ENCODE assay signal across 27 cellular contexts in the genomic region with DNA sequence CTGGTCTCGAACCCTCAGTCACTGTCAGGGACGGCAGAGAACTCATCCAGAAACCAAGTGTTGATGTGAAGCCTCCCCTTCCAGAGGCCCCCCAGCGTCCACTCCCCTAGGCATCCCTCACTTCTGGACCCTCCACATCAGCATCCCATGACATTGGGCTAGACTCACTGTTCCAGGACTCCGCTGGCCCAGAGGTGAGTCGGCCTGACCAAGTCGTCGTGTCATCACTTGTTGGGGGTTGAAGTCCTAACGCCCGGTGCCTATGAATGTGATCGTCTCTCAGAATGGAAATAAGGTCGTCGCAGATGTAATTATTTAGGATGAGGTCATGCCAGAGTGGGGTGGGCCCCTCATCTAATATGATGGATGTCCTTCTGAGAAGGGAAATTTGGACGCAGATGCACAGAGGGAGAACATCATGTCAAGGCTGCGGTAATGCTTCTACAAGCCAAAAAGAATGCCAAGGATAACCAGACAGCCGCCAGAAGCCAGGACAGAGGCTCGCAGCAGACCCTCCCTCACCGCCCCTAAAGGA.
"Had no signal": no experiment of that assay in that cellular context is flagged by ENCODE, and none has a peak within 500 bp of the region (broad histone marks: within the 10 kb centered on the region; RNA-seq: fewer than 3 reads in every experiment).

No MANE protein-coding gene starts in this region.

- H3K4me3 ChIP-seq: coronary artery, pancreas, right atrium auricular region, stomach, testis, transverse colon had no signal

- H3K4me1 Mint-ChIP-seq: activated CD4-positive, alpha-beta T cell treated with anti-CD3 and anti-CD28 coated beads, Interleukin-2, amount 10 ng/mL, durations not matched to agents 24 days and 14 days; naive B cell; stimulated activated naive B cell treated with anti-CD40 and anti-IgM and Interleukin-4, amounts not matched to agents 10 μg/mL and 1 μg/mL and 100 μg/mL, for 72 hours had no signal

- ATAC-seq: activated CD8-positive, alpha-beta T cell treated with anti-CD3 and anti-CD28 coated beads for 36 hours; activated naive CD4-positive, alpha-beta T cell treated with anti-CD3 and anti-CD28 coated beads, Interleukin-2, amount 50 U/mL, for 72 hours; activated T-cell treated with anti-CD3 and anti-CD28 coated beads, Interleukin-2, amount 50 U/mL, for 72 hours; effector memory CD8-positive, alpha-beta T cell; left cardiac atrium; left ventricle myocardium superior; pancreas; stimulated activated naive B cell treated with anti-CD40 and anti-IgM and Interleukin-4, amounts not matched to agents 10 μg/mL and 1 μg/mL and 100 μg/mL, for 72 hours had no signal

- H3K9me3 ChIP-seq: pancreas, right atrium auricular region, stomach, testis, transverse colon had no signal

- H3K27ac ChIP-seq: coronary artery, pancreas, right atrium auricular region, testis, transverse colon, WERI-Rb-1 had no signal

- H3K27ac Mint-ChIP-seq: activated CD4-positive, alpha-beta T cell treated with anti-CD3 and anti-CD28 coated beads, Interleukin-2, amount 10 ng/mL, durations not matched to agents 24 days and 14 days; activated CD8-positive, alpha-beta T cell treated with anti-CD3 and anti-CD28 coated beads for 36 hours; activated naive CD4-positive, alpha-beta T cell treated with anti-CD3 and anti-CD28 coated beads, Interleukin-2, amount 50 U/mL, for 72 hours; activated T-cell treated with anti-CD3 and anti-CD28 coated beads, Interleukin-2, amount 50 U/mL, for 72 hours; effector memory CD8-positive, alpha-beta T cell; mesothelial cell of epicardium; nephron progenitor cell; stimulated activated naive B cell treated with anti-CD40 and anti-IgM and Interleukin-4, amounts not matched to agents 10 μg/mL and 1 μg/mL and 100 μg/mL, for 72 hours had no signal

- H3K27me3 ChIP-seq: pancreas, right atrium auricular region, stomach, testis, transverse colon had no signal

- DNase-seq: activated CD4-positive, alpha-beta T cell treated with anti-CD3 and anti-CD28 coated beads, Interleukin-2, amount 10 ng/mL, durations not matched to agents 24 days and 14 days; activated CD4-positive, CD25-positive, alpha-beta regulatory T cell treated with anti-CD3 and anti-CD28 coated beads, Interleukin-2, amount 50 U/mL, for 72 hours; activated CD8-positive, alpha-beta T cell treated with anti-CD3 and anti-CD28 coated beads for 36 hours; activated naive CD4-positive, alpha-beta T cell; activated T-cell treated with anti-CD3 and anti-CD28 coated beads, Interleukin-2, amount 50 U/mL, for 72 hours; anterior cingulate cortex; cerebellar nuclear complex; effector memory CD8-positive, alpha-beta T cell; islet precursor cell; left cardiac atrium; left ventricle myocardium superior; naive B cell; nephron progenitor cell; nucleus accumbens; pancreas; stimulated activated CD4-positive, alpha-beta T cell treated with anti-CD3 and anti-CD28 coated beads, Interleukin-15, amount 100 ng/mL, for 24 hours; stimulated activated CD4-positive, alpha-beta T cell treated with anti-CD3 and anti-CD28 coated beads, Interleukin-2, amount 100 ng/mL, for 24 hours; stimulated activated naive B cell treated with anti-CD40 and anti-IgM and Interleukin-4, amounts not matched to agents 10 μg/mL and 1 μg/mL and 100 μg/mL, for 72 hours; stomach; T-helper 9 cell; testis; transverse colon; WERI-Rb-1 had no signal

- H3K27me3 Mint-ChIP-seq: activated CD8-positive, alpha-beta T cell treated with anti-CD3 and anti-CD28 coated beads for 36 hours had no signal

- H3K36me3 Mint-ChIP-seq: activated naive CD4-positive, alpha-beta T cell treated with anti-CD3 and anti-CD28 coated beads, Interleukin-2, amount 50 U/mL, for 72 hours; mesothelial cell of epicardium; naive B cell; stimulated activated naive B cell treated with anti-CD40 and anti-IgM and Interleukin-4, amounts not matched to agents 10 μg/mL and 1 μg/mL and 100 μg/mL, for 72 hours had no signal

- H3K4me3 Mint-ChIP-seq: activated CD4-positive, alpha-beta T cell treated with anti-CD3 and anti-CD28 coated beads, Interleukin-2, amount 10 ng/mL, durations not matched to agents 24 days and 14 days; activated CD8-positive, alpha-beta T cell treated with anti-CD3 and anti-CD28 coated beads for 36 hours; activated T-cell treated with anti-CD3 and anti-CD28 coated beads, Interleukin-2, amount 50 U/mL, for 72 hours; effector memory CD8-positive, alpha-beta T cell; mesothelial cell of epicardium; naive B cell; nephron progenitor cell; stimulated activated naive B cell treated with anti-CD40 and anti-IgM and Interleukin-4, amounts not matched to agents 10 μg/mL and 1 μg/mL and 100 μg/mL, for 72 hours had no signal

- H3K36me3 ChIP-seq: pancreas, right atrium auricular region, stomach, transverse colon, WERI-Rb-1 had no signal
